In genomic region chr7:135199439-135199838, GRCh38 we compare ENCODE assay signal across 23 cellular contexts. TPM values are rescaled to one million over a fixed set of nuclear protein-coding genes. Genes with fewer than 3 reads are reported as not detected.
"Had no signal": no experiment of that assay in that cellular context is flagged by ENCODE, and none has a peak within 500 bp of the region (broad histone marks: within the 10 kb centered on the region; RNA-seq: fewer than 3 reads in every experiment).

No MANE protein-coding gene starts in this region.

- H3K4me2 ChIP-seq: PC-9 had no signal

- ATAC-seq: activated CD4-positive, alpha-beta T cell treated with anti-CD3 and anti-CD28 coated beads for 36 hours; body of pancreas had no signal

- H3K27me3 ChIP-seq: ascending aorta, body of pancreas had no signal

- H3K4me1 ChIP-seq: ascending aorta had no signal

- DNase-seq: activated CD4-positive, alpha-beta T cell treated with anti-CD3 and anti-CD28 coated beads for 36 hours; activated CD4-positive, alpha-beta T cell treated with anti-CD3 and anti-CD28 coated beads, Interleukin-2, amount 50 U/mL, for 1 hour; activated effector memory CD4-positive, alpha-beta T cell treated with Interleukin-2 at 50 U/mL for 16 hours; activated naive CD4-positive, alpha-beta T cell; activated T-cell treated with anti-CD3 and anti-CD28 coated beads for 4 hours; body of pancreas; central memory CD4-positive, alpha-beta T cell; Kasumi-1; KBM-7; NCI-H146; NCI-H187 treated with DMSO at 0.1 percent for 48 hours; NCI-H2081 treated with DMSO at 0.1 percent for 48 hours; NCI-H446; NCI-H524; PC-9; SIG-M5; T-helper 2 cell; T1000 had no signal

- H3K9me3 ChIP-seq: ascending aorta, body of pancreas had no signal

- H3K4me3 ChIP-seq: ascending aorta, body of pancreas, PC-9 had no signal

- H3K4me3 Mint-ChIP-seq: activated CD4-positive, alpha-beta T cell treated with anti-CD3 and anti-CD28 coated beads for 36 hours; activated naive CD4-positive, alpha-beta T cell treated with anti-CD3 and anti-CD28 coated beads, Interleukin-2, amount 50 U/mL, for 24 hours had no signal

- H3K27ac ChIP-seq: ascending aorta, PC-9 had no signal

- H3K9me3 Mint-ChIP-seq: activated naive CD4-positive, alpha-beta T cell treated with anti-CD3 and anti-CD28 coated beads, Interleukin-2, amount 50 U/mL, for 24 hours had no signal

- H3K27ac Mint-ChIP-seq: activated CD4-positive, alpha-beta T cell treated with anti-CD3 and anti-CD28 coated beads for 36 hours; activated naive CD4-positive, alpha-beta T cell treated with anti-CD3 and anti-CD28 coated beads, Interleukin-2, amount 50 U/mL, for 24 hours had no signal

- H3K27me3 Mint-ChIP-seq: activated CD4-positive, alpha-beta T cell treated with anti-CD3 and anti-CD28 coated beads for 36 hours; activated naive CD4-positive, alpha-beta T cell treated with anti-CD3 and anti-CD28 coated beads, Interleukin-2, amount 50 U/mL, for 24 hours had no signal

- H2AFZ ChIP-seq: PC-9 had no signal

RNA-seq across cellular contexts. Expression of gene STRA8, which starts 34.2 kb away (rescaled TPM):
- total RNA-seq: activated CD4-positive, alpha-beta T cell treated with anti-CD3 and anti-CD28 coated beads for 36 hours; ascending aorta; body of pancreas; bronchial epithelial cell; chondrocyte; PC-9; RPMI7951 had no signal

RNA-seq across cellular contexts. Expression of gene TMEM140, which starts 51.6 kb away (rescaled TPM):
- total RNA-seq: chondrocyte had no signal
